ENCODE assay signal across 24 cellular contexts in the genomic region with DNA sequence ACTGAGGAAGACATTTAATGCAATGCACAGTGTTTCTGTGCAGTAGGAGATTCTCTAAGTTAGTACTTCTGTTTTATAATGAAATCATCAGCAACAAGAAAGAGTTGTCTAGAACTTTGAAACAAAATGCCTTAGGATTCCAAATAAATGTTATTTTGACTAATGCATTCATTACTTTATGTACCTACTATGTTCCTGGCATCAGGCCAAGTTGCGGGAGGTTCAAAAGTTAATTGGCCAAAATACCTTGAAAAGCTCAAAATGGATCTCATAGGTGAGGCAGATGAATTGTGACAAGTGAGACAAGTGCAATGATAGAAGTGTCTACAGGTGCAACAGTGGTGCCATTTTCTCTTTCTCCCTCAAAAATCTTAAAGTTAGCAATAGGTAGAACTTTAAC.
"Had no signal": no experiment of that assay in that cellular context is flagged by ENCODE, and none has a peak within 500 bp of the region (broad histone marks: within the 10 kb centered on the region; RNA-seq: fewer than 3 reads in every experiment).

No MANE protein-coding gene starts in this region.

- ATAC-seq: gastrocnemius medialis; heart right ventricle; left cardiac atrium; left lung; left ventricle myocardium superior; lower lobe of right lung; mucosa of descending colon; naive thymus-derived CD8-positive, alpha-beta T cell had no signal

- H3K36me3 ChIP-seq: esophagus muscularis mucosa, gastrocnemius medialis, heart right ventricle, left lung, lower lobe of right lung had no signal

- FAIRE-seq: endothelial cell of umbilical vein, islet of Langerhans, keratinocyte had no signal

- H3K4me1 ChIP-seq: esophagus muscularis mucosa, gastrocnemius medialis, heart right ventricle, left lung, lower lobe of right lung had no signal

- H3K27ac ChIP-seq: coronary artery, dorsolateral prefrontal cortex, esophagus muscularis mucosa, gastrocnemius medialis, heart right ventricle, left lung, lower lobe of right lung had no signal

- H3K9me3 ChIP-seq: esophagus muscularis mucosa, gastrocnemius medialis, heart right ventricle, left lung, lower lobe of right lung, mucosa of descending colon had no signal

- H3K4me3 ChIP-seq: coronary artery, dorsolateral prefrontal cortex, esophagus muscularis mucosa, gastrocnemius medialis, heart right ventricle, left lung, lower lobe of right lung, mucosa of descending colon had no signal

- DNase-seq: dermis blood vessel endothelial cell; dorsolateral prefrontal cortex; effector CD4-positive, alpha-beta T cell; effector memory CD4-positive, alpha-beta T cell; foreskin fibroblast; foreskin melanocyte; gastrocnemius medialis; glutamatergic neuron; head of caudate nucleus; heart right ventricle; hippocampal formation; left cardiac atrium; left lung; left ventricle myocardium superior; lower lobe of right lung; mesenchymal stem cell; mucosa of descending colon; naive B cell; naive thymus-derived CD8-positive, alpha-beta T cell had no signal

- H3K27me3 ChIP-seq: esophagus muscularis mucosa, gastrocnemius medialis, left lung had no signal
